In the genomic region with DNA sequence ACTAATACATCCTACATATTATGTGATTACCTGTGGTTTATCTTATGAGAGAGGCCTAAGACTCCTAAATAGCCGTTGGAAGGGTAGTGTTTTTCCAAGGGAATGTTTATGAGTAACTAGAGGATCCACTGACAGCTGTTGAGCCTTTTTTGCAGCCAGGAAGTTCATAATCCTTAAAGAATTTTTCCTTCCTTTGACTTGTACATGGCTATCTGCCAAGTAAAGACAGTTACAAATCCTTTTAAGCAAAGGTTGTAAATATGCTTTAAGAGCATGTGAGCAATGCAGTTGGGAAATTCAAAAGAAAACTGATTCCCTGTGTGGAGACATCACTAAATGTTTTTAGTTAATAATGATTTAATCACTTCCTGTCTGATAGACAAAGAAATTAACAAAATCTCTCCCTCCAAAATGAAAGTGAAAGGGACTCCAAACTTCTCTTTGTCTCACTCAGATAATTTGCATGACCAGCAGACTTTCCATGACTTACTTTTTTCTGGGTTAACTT, we compare ENCODE assay signal across 8 cellular contexts.
A peak's percentile ranks its signal among the peaks of the same experiment; 100 is the strongest.
DNase-seq lines count a peak whose midpoint lies in the region; ATAC-seq and TF ChIP-seq lines count a peak whose summit lies in the region.

No MANE protein-coding gene starts in this region.

- no peaks in the 10 kb centered on the region for H3K9me3 Mint-ChIP-seq in T-cell

- no peaks in the 10 kb centered on the region for H3K36me3 Mint-ChIP-seq in T-cell

- DNase-seq in AG08395 (ENCODE audit: low spot score) (peak; percentile 55), T-cell (no peak), left cardiac atrium (no peak), SIG-M5 (lab: John Stamatoyannopoulos, UW) (no peak), HEK293T (ENCODE audit: extremely low spot score) (no peak)
- DNase-seq in activated CD4-positive, alpha-beta T cell treated with anti-CD3 and anti-CD28 coated beads, Interleukin-2, amount 50 U/mL, for 48 hours: no peak

- peaks cover 8 to 17% (median 12%) of the 10 kb centered on the region in 3 donors for H3K4me1 Mint-ChIP-seq in T-cell

- peak overlapping the region; percentile 12 to 67 (median 58) for H3K4me3 Mint-ChIP-seq in T-cell

- POLR2A ChIA-PET in T-cell (lab: Charles Lee): no interaction called here
- POLR2A ChIA-PET in HEK293T (lab: Yijun Ruan, JAX): no interaction called here

- H3K27me3 Mint-ChIP-seq in T-cell: peaks cover 0 to 4% of the 10 kb centered on the region in 2 donors

- H3K27ac Mint-ChIP-seq in T-cell: peak overlapping the region in 1 of 2 donors; percentile 41

- ATAC-seq in GM18868 (IDR thresholded peaks at IDR 0.05; ENCODE audit: unreplicated experiment): peak; percentile 60
- ATAC-seq in HG03432 (IDR thresholded peaks at IDR 0.05; ENCODE audit: unreplicated experiment): peak; percentile 77
- no peak for ATAC-seq in T-cell (replicated peaks in 1 of 4)
- peak; percentile 27 to 88 for ATAC-seq in left cardiac atrium

- CTCF ChIA-PET in T-cell (lab: Charles Lee): no interaction called here
- CTCF ChIA-PET in HEK293T (lab: Yijun Ruan, JAX): no interaction called here

- intact Hi-C loops in left cardiac atrium (cut with DNase I): no loop called here

TF ChIP-seq in HEK293T, 16 proteins besides CTCF, POLR2A, EP300 and RAD21:
- TF ChIP-seq ARNT (IDR thresholded peaks at IDR 0.05) (no peak), L3MBTL2 (conservative IDR thresholded peaks at IDR 0.05) (no peak), FOXA1 (IDR thresholded peaks at IDR 0.05) (no peak), CTBP1 (IDR thresholded peaks at IDR 0.05; ENCODE audit: borderline replicate concordance) (no peak), ZNF384 (IDR thresholded peaks at IDR 0.05) (no peak)

Comparison
In these comparisons a context has a peak if more than half of its experiments do, and no peak if none do; other contexts are left out.
1. ATAC-seq: peak in GM18868 (single experiment), HG03432 (single experiment) and left cardiac atrium (2 of 2); none in T-cell (0 of 4).